In genomic region chr12:25829192-25829591, GRCh38 we compare ENCODE assay signal across 1 cellular context.
TF ChIP-seq lines count a peak whose summit lies in the region.

No MANE protein-coding gene starts in this region.

TF ChIP-seq in SK-N-SH, 30 proteins besides CTCF, POLR2A, EP300 and RAD21 (continued from another document):
- TF ChIP-seq, protein P1, sequence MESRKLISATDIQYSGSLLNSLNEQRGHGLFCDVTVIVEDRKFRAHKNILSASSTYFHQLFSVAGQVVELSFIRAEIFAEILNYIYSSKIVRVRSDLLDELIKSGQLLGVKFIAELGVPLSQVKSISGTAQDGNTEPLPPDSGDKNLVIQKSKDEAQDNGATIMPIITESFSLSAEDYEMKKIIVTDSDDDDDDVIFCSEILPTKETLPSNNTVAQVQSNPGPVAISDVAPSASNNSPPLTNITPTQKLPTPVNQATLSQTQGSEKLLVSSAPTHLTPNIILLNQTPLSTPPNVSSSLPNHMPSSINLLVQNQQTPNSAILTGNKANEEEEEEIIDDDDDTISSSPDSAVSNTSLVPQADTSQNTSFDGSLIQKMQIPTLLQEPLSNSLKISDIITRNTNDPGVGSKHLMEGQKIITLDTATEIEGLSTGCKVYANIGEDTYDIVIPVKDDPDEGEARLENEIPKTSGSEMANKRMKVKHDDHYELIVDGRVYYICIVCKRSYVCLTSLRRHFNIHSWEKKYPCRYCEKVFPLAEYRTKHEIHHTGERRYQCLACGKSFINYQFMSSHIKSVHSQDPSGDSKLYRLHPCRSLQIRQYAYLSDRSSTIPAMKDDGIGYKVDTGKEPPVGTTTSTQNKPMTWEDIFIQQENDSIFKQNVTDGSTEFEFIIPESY (IDR thresholded peaks at IDR 0.05; ENCODE audit: borderline replicate concordance, low read depth): 0 out of 2 replicates have a peak, but pooled peaks have one; percentile 23
- TF ChIP-seq MAX (IDR thresholded peaks at IDR 0.05; ENCODE audit: low read depth): peak; percentile 86
- peak; percentile 89 for TF ChIP-seq NFIC (IDR thresholded peaks at IDR 0.05; ENCODE audit: borderline replicate concordance)
- TF ChIP-seq FOXJ3 (CRISPR knock-in tag; IDR thresholded peaks at IDR 0.05): no peak
- TF ChIP-seq, protein P2, sequence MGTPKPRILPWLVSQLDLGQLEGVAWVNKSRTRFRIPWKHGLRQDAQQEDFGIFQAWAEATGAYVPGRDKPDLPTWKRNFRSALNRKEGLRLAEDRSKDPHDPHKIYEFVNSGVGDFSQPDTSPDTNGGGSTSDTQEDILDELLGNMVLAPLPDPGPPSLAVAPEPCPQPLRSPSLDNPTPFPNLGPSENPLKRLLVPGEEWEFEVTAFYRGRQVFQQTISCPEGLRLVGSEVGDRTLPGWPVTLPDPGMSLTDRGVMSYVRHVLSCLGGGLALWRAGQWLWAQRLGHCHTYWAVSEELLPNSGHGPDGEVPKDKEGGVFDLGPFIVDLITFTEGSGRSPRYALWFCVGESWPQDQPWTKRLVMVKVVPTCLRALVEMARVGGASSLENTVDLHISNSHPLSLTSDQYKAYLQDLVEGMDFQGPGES (IDR thresholded peaks at IDR 0.05; ENCODE audit: low read depth, low read length): no peak
- TF ChIP-seq POLR2AphosphoS5 (IDR thresholded peaks at IDR 0.05; ENCODE audit: low read depth, low read length): peak; percentile 70; the same call in 1 of the 2 replicates
- TF ChIP-seq FOXM1 (IDR thresholded peaks at IDR 0.05; ENCODE audit: low read depth): peak; percentile 41; the same call in 1 of the 2 replicates
- TF ChIP-seq RCOR1 (IDR thresholded peaks at IDR 0.05; ENCODE audit: low read length): no peak
- peak; percentile 76 for TF ChIP-seq PBX3 (IDR thresholded peaks at IDR 0.05)
- no peak for TF ChIP-seq YY1 (IDR thresholded peaks at IDR 0.05; ENCODE audit: low read depth)
- TF ChIP-seq FOSL2 (IDR thresholded peaks at IDR 0.05; ENCODE audit: borderline replicate concordance, low read depth): peak; percentile 64; the same call in 1 of the 2 replicates
- TF ChIP-seq GATA2 (CRISPR knock-in tag; IDR thresholded peaks at IDR 0.05): no peak
- no peak for TF ChIP-seq RFX5 (IDR thresholded peaks at IDR 0.05; ENCODE audit: low read length)
